1 cellular context compared by ENCODE assay signal in genomic region chr2:226583715-226584114, GRCh38.
TF ChIP-seq lines count a peak whose summit lies in the region.

No MANE protein-coding gene starts in this region.

TF ChIP-seq in HepG2, 621 proteins besides CTCF, POLR2A, EP300 and RAD21 (continued from another document and continues in another):
- TF ChIP-seq SNAI1 (CRISPR knock-in tag; IDR thresholded peaks at IDR 0.05; ENCODE audit: borderline replicate concordance) (no peak), IKZF4 (CRISPR knock-in tag; IDR thresholded peaks at IDR 0.05; ENCODE audit: borderline replicate concordance, low read depth, not compliant biosample characterization) (no peak), NCOA1 (CRISPR knock-in tag; IDR thresholded peaks at IDR 0.05) (no peak), RERE (CRISPR knock-in tag; IDR thresholded peaks at IDR 0.05; ENCODE audit: low read depth) (peak; percentile 74; the same call in 1 of the 2 replicates), ZNF407 (CRISPR knock-in tag; IDR thresholded peaks at IDR 0.05; ENCODE audit: not compliant biosample characterization) (no peak), MXD4 (CRISPR knock-in tag; IDR thresholded peaks at IDR 0.05) (no peak), FOSL1 (CRISPR knock-in tag; IDR thresholded peaks at IDR 0.05; ENCODE audit: borderline replicate concordance) (peak; percentile 96), ZKSCAN1 (IDR thresholded peaks at IDR 0.05; ENCODE audit: low read length) (no peak), HOMEZ (CRISPR knock-in tag; IDR thresholded peaks at IDR 0.05; ENCODE audit: low read depth) (peak; percentile 100), SIX1 (CRISPR knock-in tag; IDR thresholded peaks at IDR 0.05; ENCODE audit: borderline replicate concordance) (peak; percentile 55; the same call in 1 of the 2 replicates), ADNP (CRISPR knock-in tag; IDR thresholded peaks at IDR 0.05) (no peak), PRDM4 (CRISPR knock-in tag; IDR thresholded peaks at IDR 0.05; ENCODE audit: borderline replicate concordance) (no peak), ZNF549 (CRISPR knock-in tag; IDR thresholded peaks at IDR 0.05) (no peak), ZNF563 (CRISPR knock-in tag; IDR thresholded peaks at IDR 0.05) (no peak), FOXO1 (CRISPR knock-in tag; IDR thresholded peaks at IDR 0.05) (peak; percentile 80; the same call in 1 of the 2 replicates), HNRNPUL1 (IDR thresholded peaks at IDR 0.05; ENCODE audit: low read depth, low read length) (no peak), KDM3A (CRISPR knock-in tag; IDR thresholded peaks at IDR 0.05; ENCODE audit: low read depth) (peak; percentile 84; the same call in 1 of the 2 replicates), NFATC3 (CRISPR knock-in tag; IDR thresholded peaks at IDR 0.05) (no peak), SMYD3 (CRISPR knock-in tag; IDR thresholded peaks at IDR 0.05) (peak; percentile 30; the same call in 1 of the 2 replicates), NFKBIZ (CRISPR knock-in tag; IDR thresholded peaks at IDR 0.05) (peak; percentile 64; the same call in 1 of the 2 replicates), AGO1 (IDR thresholded peaks at IDR 0.05; ENCODE audit: low read depth, low read length, poor library complexity, severe bottlenecking) (no peak), ZNF253 (CRISPR knock-in tag; IDR thresholded peaks at IDR 0.05; ENCODE audit: borderline replicate concordance) (no peak), NR2F1 (CRISPR knock-in tag; IDR thresholded peaks at IDR 0.05) (peak in 1 of 2 experiments; percentile 54; a peak in 2 of 4 replicates), ZGPAT (CRISPR knock-in tag; IDR thresholded peaks at IDR 0.05) (peak; percentile 86), MLLT10 (CRISPR knock-in tag; IDR thresholded peaks at IDR 0.05) (no peak), NR0B2 (CRISPR knock-in tag; IDR thresholded peaks at IDR 0.05) (no peak), PAX8 (CRISPR knock-in tag; IDR thresholded peaks at IDR 0.05; ENCODE audit: borderline replicate concordance) (no peak), PHF5A (CRISPR knock-in tag; IDR thresholded peaks at IDR 0.05; ENCODE audit: low read depth, unreplicated experiment) (no peak), CC2D1A (CRISPR knock-in tag; IDR thresholded peaks at IDR 0.05) (no peak), RNF2 (conservative IDR thresholded peaks at IDR 0.05; ENCODE audit: low read depth) (no peak), EHMT2 (IDR thresholded peaks at IDR 0.05; ENCODE audit: borderline replicate concordance, low read depth, low read length) (peak; percentile 51; the same call in 1 of the 2 replicates), BRCA1 (CRISPR knock-in tag; IDR thresholded peaks at IDR 0.05) (no peak), ARNT (IDR thresholded peaks at IDR 0.05) (no peak), ZNF331 (CRISPR knock-in tag; IDR thresholded peaks at IDR 0.05) (peak; percentile 54; the same call in 1 of the 2 replicates), HBP1 (CRISPR knock-in tag; IDR thresholded peaks at IDR 0.05; ENCODE audit: low read depth) (no peak), NCOA2 (CRISPR knock-in tag; IDR thresholded peaks at IDR 0.05) (peak; percentile 88), KLF12 (CRISPR knock-in tag; IDR thresholded peaks at IDR 0.05; ENCODE audit: borderline replicate concordance) (no peak), JUNB (CRISPR knock-in tag; IDR thresholded peaks at IDR 0.05; ENCODE audit: borderline replicate concordance) (peak; percentile 85), ZNF30 (CRISPR knock-in tag; IDR thresholded peaks at IDR 0.05) (no peak), CEBPG (CRISPR knock-in tag; IDR thresholded peaks at IDR 0.05) (peak; percentile 42; the same call in 1 of the 2 replicates), ZNF329 (CRISPR knock-in tag; IDR thresholded peaks at IDR 0.05; ENCODE audit: low read depth) (no peak), HMG20A (CRISPR knock-in tag; IDR thresholded peaks at IDR 0.05; ENCODE audit: borderline replicate concordance) (peak; percentile 97), ZNF350 (CRISPR knock-in tag; IDR thresholded peaks at IDR 0.05; ENCODE audit: borderline replicate concordance, low read depth) (no peak), ZNF879 (CRISPR knock-in tag; IDR thresholded peaks at IDR 0.05) (no peak)
